In genomic region chr22:37059876-37060449, GRCh38 we compare ENCODE assay signal across 29 cellular contexts. TPM values are rescaled to one million over a fixed set of nuclear protein-coding genes. Genes with fewer than 3 reads are reported as not detected.
DNase-seq lines count a peak whose midpoint lies in the region; ATAC-seq, FAIRE-seq and TF ChIP-seq lines count a peak whose summit lies in the region.
"Had no signal": no experiment of that assay in that cellular context is flagged by ENCODE, and none has a peak within 500 bp of the region (broad histone marks: within the 10 kb centered on the region; RNA-seq: fewer than 3 reads in every experiment).

No MANE protein-coding gene starts in this region.

- no peak for TF ChIP-seq CTCF in kidney (IDR thresholded peaks at IDR 0.05; ENCODE audit: borderline replicate concordance, extremely low read depth, insufficient read depth)

- intact Hi-C loops in CD4-positive, alpha-beta memory T cell (cut with micrococcal nuclease), result no loop called here
- intact Hi-C loops in activated CD4-positive, alpha-beta memory T cell treated with anti-CD3 and anti-CD28 coated beads for 36 hours (cut with micrococcal nuclease), result loop anchor here (1.0 to 2.0 kb wide), 3 partner anchors 8 to 63 kb away; no protein-coding TSS in a partner anchor
- intact Hi-C loops in kidney (cut with DNase I), result no loop called here

- H3K4me1 ChIP-seq in CD4-positive, alpha-beta memory T cell (ENCODE audit: insufficient read depth, low read length), result peaks cover 18% of the 10 kb centered on the region
- no peaks in the 10 kb centered on the region for H3K4me1 ChIP-seq in kidney (ENCODE audit: control insufficient read depth in 1 of 2, insufficient read depth in 1 of 2, low read depth in 1 of 2, low read length in 2 of 2)

- POLR2A ChIA-PET in CD4-positive, alpha-beta memory T cell (lab: Charles Lee; ENCODE audit: partially characterized antibody), result no interaction called here
- POLR2A ChIA-PET in activated CD4-positive, alpha-beta memory T cell treated with anti-CD3 and anti-CD28 coated beads for 36 hours (lab: Charles Lee), result interaction anchor here (1.0 to 2.0 kb wide), 7 partner anchors 8 to 103 kb away, joined by 3 to 12 read pairs (median 5); partner anchors contain the start of gene KCTD17

- H3K4me1 Mint-ChIP-seq in CD4-positive, alpha-beta memory T cell, result peaks cover 4 to 10% (median 7%) of the 10 kb centered on the region in 4 donors
- peaks cover 38% of the 10 kb centered on the region for H3K4me1 Mint-ChIP-seq in activated CD4-positive, alpha-beta memory T cell treated with anti-CD3 and anti-CD28 coated beads for 36 hours (ENCODE audit: low read depth)
- H3K4me1 Mint-ChIP-seq: neural crest cell had no signal

- no peak for FAIRE-seq in kidney (lab: Jason Lieb, UNC)
- FAIRE-seq: astrocyte, urothelium cell line had no signal

- no peak overlapping the region for H3K4me3 ChIP-seq in CD4-positive, alpha-beta memory T cell (ENCODE audit: low read length in 2 of 2)
- H3K4me3 ChIP-seq in kidney (ENCODE audit: low read length in 2 of 2), result no peak overlapping the region

- H3K27ac Mint-ChIP-seq in CD4-positive, alpha-beta memory T cell, result peak overlapping the region in 6 of 7 donors; percentile 6 to 71 (median 47)
- H3K27ac Mint-ChIP-seq in activated CD4-positive, alpha-beta memory T cell treated with anti-CD3 and anti-CD28 coated beads for 36 hours, result peak overlapping the region; percentile 83
- H3K27ac Mint-ChIP-seq: activated naive CD4-positive, alpha-beta T cell treated with anti-CD3 and anti-CD28 coated beads, Interleukin-2, amount 10 ng/mL, durations not matched to agents 7 days and 5 days had no signal

- H3K9ac ChIP-seq in kidney (ENCODE audit: low read length in 2 of 2), result no peak overlapping the region

- H3K27ac ChIP-seq in CD4-positive, alpha-beta memory T cell (ENCODE audit: low read depth, low read length), result no peak overlapping the region
- no peak overlapping the region for H3K27ac ChIP-seq in kidney (ENCODE audit: low read depth in 2 of 2, low read length in 2 of 2)

- DNase-seq in activated CD4-positive, alpha-beta T cell treated with anti-CD3 and anti-CD28 coated beads, Interleukin-2, amount 50 U/mL, for 1 hour, result peak; percentile 18
- DNase-seq in activated CD4-positive, alpha-beta T cell treated with anti-CD3 and anti-CD28 coated beads for 4 hours, result no peak
- peak in 1 of 5 donors; percentile 52 for DNase-seq in CD4-positive, alpha-beta memory T cell
- DNase-seq in activated CD4-positive, alpha-beta memory T cell treated with anti-CD3 and anti-CD28 coated beads for 36 hours, result peak; percentile 70
- DNase-seq in kidney (peak; percentile 59), KBM-7 (no peak)
- DNase-seq: activated CD4-positive, CD25-positive, alpha-beta regulatory T cell; activated naive CD4-positive, alpha-beta T cell treated with anti-CD3 and anti-CD28 coated beads, Interleukin-2, amount 10 ng/mL, durations not matched to agents 7 days and 5 days; C1 segment of cervical spinal cord; cerebellar nuclear complex; DMS 273 treated with DMSO at 0.1 percent for 48 hours; HCEC 1CT; left ventricle myocardium superior; midbrain; NCI-H1417 treated with DMSO at 0.1 percent for 48 hours; NCI-H526; RPMI8226; T-helper 9 cell had no signal

- CTCF ChIA-PET in CD4-positive, alpha-beta memory T cell (lab: Charles Lee; ENCODE audit: partially characterized antibody), result no interaction called here
- CTCF ChIA-PET in activated CD4-positive, alpha-beta memory T cell treated with anti-CD3 and anti-CD28 coated beads for 36 hours (lab: Charles Lee), result interaction anchor here (0.8 to 1.1 kb wide), 2 partner anchors 20 to 139 kb away, joined by 3 to 7 read pairs; no protein-coding TSS in a partner anchor

- peak overlapping the region in 2 of 8 donors; percentile 4 to 9 for H3K4me3 Mint-ChIP-seq in CD4-positive, alpha-beta memory T cell
- H3K4me3 Mint-ChIP-seq in activated CD4-positive, alpha-beta memory T cell treated with anti-CD3 and anti-CD28 coated beads for 36 hours, result peak overlapping the region; percentile 77
- H3K4me3 Mint-ChIP-seq: activated naive CD4-positive, alpha-beta T cell treated with anti-CD3 and anti-CD28 coated beads, Interleukin-2, amount 10 ng/mL, durations not matched to agents 7 days and 5 days; neural crest cell had no signal

- no peaks in the 10 kb centered on the region for H3K27me3 Mint-ChIP-seq in CD4-positive, alpha-beta memory T cell
- H3K27me3 Mint-ChIP-seq in activated CD4-positive, alpha-beta memory T cell treated with anti-CD3 and anti-CD28 coated beads for 36 hours, result no peaks in the 10 kb centered on the region
- H3K27me3 Mint-ChIP-seq: activated naive CD4-positive, alpha-beta T cell treated with anti-CD3 and anti-CD28 coated beads, Interleukin-2, amount 10 ng/mL, durations not matched to agents 7 days and 5 days had no signal

- H3K9me3 Mint-ChIP-seq in CD4-positive, alpha-beta memory T cell, result no peaks in the 10 kb centered on the region
- no peaks in the 10 kb centered on the region for H3K9me3 Mint-ChIP-seq in activated CD4-positive, alpha-beta memory T cell treated with anti-CD3 and anti-CD28 coated beads for 36 hours
- H3K9me3 Mint-ChIP-seq: activated naive CD4-positive, alpha-beta T cell treated with anti-CD3 and anti-CD28 coated beads, Interleukin-2, amount 10 ng/mL, durations not matched to agents 7 days and 5 days; neural crest cell had no signal

- H3K27me3 ChIP-seq in CD4-positive, alpha-beta memory T cell (ENCODE audit: insufficient read depth, low read length), result no peaks in the 10 kb centered on the region

- no peaks in the 10 kb centered on the region for H3K9me3 ChIP-seq in CD4-positive, alpha-beta memory T cell (ENCODE audit: control insufficient read depth in 1 of 2, low read length in 2 of 2)
- no peaks in the 10 kb centered on the region for H3K9me3 ChIP-seq in kidney (ENCODE audit: control insufficient read depth in 1 of 2, low read length in 2 of 2)

- peaks cover 21 to 50% of the 10 kb centered on the region in 2 donors for H3K36me3 Mint-ChIP-seq in CD4-positive, alpha-beta memory T cell
- H3K36me3 Mint-ChIP-seq in activated CD4-positive, alpha-beta memory T cell treated with anti-CD3 and anti-CD28 coated beads for 36 hours, result peaks cover 28% of the 10 kb centered on the region

- H3K36me3 ChIP-seq in CD4-positive, alpha-beta memory T cell (ENCODE audit: insufficient read depth, low read length), result peaks cover 15% of the 10 kb centered on the region
- H3K36me3 ChIP-seq in kidney (ENCODE audit: control insufficient read depth in 1 of 2, insufficient read depth in 2 of 2, low read length in 2 of 2), result no peaks in the 10 kb centered on the region

- ATAC-seq in GM18861 (IDR thresholded peaks at IDR 0.05; ENCODE audit: unreplicated experiment) (no peak), HG03097 (IDR thresholded peaks at IDR 0.05; ENCODE audit: low FRiP score, unreplicated experiment) (no peak)
- ATAC-seq: left ventricle myocardium superior, SK-N-SH treated with all-trans-retinoic acid at 6 μM for 48 hours had no signal

- in situ Hi-C loops in KBM-7 (cut with MboI; ENCODE audit: low pct_unique_long_range_greater_than_20kb, low sequenced_read_pairs), result no loop called here

RNA-seq across cellular contexts. Expression of gene KCTD17, which starts 8.4 kb away (rescaled TPM):
- 10 to 100 TPM; 32.3 to 33.4 TPM for total RNA-seq in CD4-positive, alpha-beta memory T cell
- polyA plus RNA-seq in CD4-positive, alpha-beta memory T cell, result 10 to 100 TPM in 1 of 2 donors, 1 to 10 TPM in 1; 9.0 to 13.2 TPM
- total RNA-seq in activated CD4-positive, alpha-beta memory T cell treated with anti-CD3 and anti-CD28 coated beads for 36 hours, result 10 to 100 TPM; 46.0 to 47.3 TPM
- total RNA-seq in kidney, result 13.9 TPM
- 9.6 TPM for polyA plus RNA-seq in kidney (ENCODE audit: insufficient read depth, low read depth, low replicate concordance)

RNA-seq across cellular contexts. Expression of gene MPST, which starts 40.4 kb away (rescaled TPM):
- total RNA-seq in CD4-positive, alpha-beta memory T cell, result 1 to 10 TPM; 3.7 to 5.2 TPM
- 1 to 10 TPM; 6.1 to 7.4 TPM for polyA plus RNA-seq in CD4-positive, alpha-beta memory T cell
- total RNA-seq in activated CD4-positive, alpha-beta memory T cell treated with anti-CD3 and anti-CD28 coated beads for 36 hours, result 10 to 100 TPM; 16.9 to 17.6 TPM
- total RNA-seq in kidney, result 44.4 TPM
- polyA plus RNA-seq in kidney (ENCODE audit: insufficient read depth, low read depth, low replicate concordance), result 167 TPM

RNA-seq across cellular contexts. Expression of gene TST, which starts 40.7 kb away (rescaled TPM):
- total RNA-seq in CD4-positive, alpha-beta memory T cell, result under 1 TPM; 0.29 to 0.58 TPM
- polyA plus RNA-seq in CD4-positive, alpha-beta memory T cell, result 1 to 10 TPM in 1 of 2 donors, under 1 TPM in 1; 0.34 to 1.4 TPM
- 1 to 10 TPM; 5.5 TPM for total RNA-seq in activated CD4-positive, alpha-beta memory T cell treated with anti-CD3 and anti-CD28 coated beads for 36 hours
- 48.7 TPM for total RNA-seq in kidney
- 283 TPM for polyA plus RNA-seq in kidney (ENCODE audit: insufficient read depth, low read depth, low replicate concordance)

RNA-seq across cellular contexts. Expression of gene TMPRSS6, which starts 49.5 kb away (rescaled TPM):
- total RNA-seq in CD4-positive, alpha-beta memory T cell, result under 1 TPM; 0.61 to 0.90 TPM
- polyA plus RNA-seq in CD4-positive, alpha-beta memory T cell, result not detected
- 10 to 100 TPM; 39.9 to 42.1 TPM for total RNA-seq in activated CD4-positive, alpha-beta memory T cell treated with anti-CD3 and anti-CD28 coated beads for 36 hours
- total RNA-seq in kidney, result 1.4 TPM
- not detected for polyA plus RNA-seq in kidney (ENCODE audit: insufficient read depth, low read depth, low replicate concordance)
- total RNA-seq: A673, astrocyte, epithelial cell of proximal tubule, fibroblast of villous mesenchyme, left ventricle myocardium superior, M059J, neural crest cell, posterior vena cava had no signal

Comparison
In these comparisons a context has a peak if more than half of its experiments do, and no peak if none do; other contexts are left out.
1. DNase-seq: peak in activated CD4-positive, alpha-beta T cell treated with anti-CD3 and anti-CD28 coated beads, Interleukin-2, amount 50 U/mL, for 1 hour (single experiment), activated CD4-positive, alpha-beta memory T cell treated with anti-CD3 and anti-CD28 coated beads for 36 hours (single experiment) and kidney (single experiment); none in activated CD4-positive, alpha-beta T cell treated with anti-CD3 and anti-CD28 coated beads for 4 hours (0 of 2) and KBM-7 (single experiment).
2. RNA of gene TST, which starts 40.7 kb away (total RNA-seq): 48.7 TPM in kidney (single experiment) and 5.5 TPM in activated CD4-positive, alpha-beta memory T cell treated with anti-CD3 and anti-CD28 coated beads for 36 hours; 0.29 to 0.58 TPM in CD4-positive, alpha-beta memory T cell; every median in the first group is over 4 times any median in the second.